Comparison of ENCODE assay signal across 11 cellular contexts in the genomic region with DNA sequence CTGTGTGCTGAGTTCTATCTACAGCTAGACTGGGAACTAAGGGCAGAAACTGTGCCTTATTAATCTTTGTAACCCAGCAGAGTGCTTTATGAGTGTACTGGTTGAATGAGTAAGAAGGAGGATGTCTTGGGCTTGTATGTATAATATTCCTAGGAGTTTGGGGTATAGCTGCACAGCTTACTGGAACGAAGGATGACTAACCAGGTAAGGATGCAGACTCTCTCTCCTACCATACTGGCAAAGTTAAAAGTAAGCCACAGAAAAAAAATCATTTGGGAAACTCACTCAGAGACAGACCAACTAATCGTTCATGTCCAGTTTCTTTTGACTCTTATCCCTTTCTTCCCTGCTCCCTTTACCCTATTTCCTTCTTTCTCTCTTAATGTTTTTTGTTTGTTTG. TPM values are rescaled to one million over a fixed set of nuclear protein-coding genes. Genes with fewer than 3 reads are reported as not detected.
DNase-seq lines count a peak whose midpoint lies in the region; FAIRE-seq and TF ChIP-seq lines count a peak whose summit lies in the region.
"Had no signal": no experiment of that assay in that cellular context is flagged by ENCODE, and none has a peak within 500 bp of the region (broad histone marks: within the 10 kb centered on the region; RNA-seq: fewer than 3 reads in every experiment).

No MANE protein-coding gene starts in this region.

- no peak overlapping the region for H4K5ac ChIP-seq in H9 (ENCODE audit: insufficient read length, low read depth, low read length)

- no peak overlapping the region for H2BK20ac ChIP-seq in H9 (ENCODE audit: low read depth, low read length, poor library complexity, severe bottlenecking)

- no peak overlapping the region for H2BK5ac ChIP-seq in H9 (ENCODE audit: insufficient read length, low read length)

- WGBS in H9 (ENCODE audit: extremely low coverage, insufficient read length, low lambda C conversion rate) = no CpG with 5 or more reads among the region's 2 CpGs

- H3K23me2 ChIP-seq in H9 (ENCODE audit: insufficient read length, low read depth, low read length, poor library complexity, severe bottlenecking) = no peaks in the 10 kb centered on the region

- no peak overlapping the region for H2BK120ac ChIP-seq in H9 (ENCODE audit: low read depth, low read length, poor library complexity, severe bottlenecking)

- H2BK12ac ChIP-seq in H9 (ENCODE audit: insufficient read length, low read depth, low read length) = no peak overlapping the region

- TF ChIP-seq CTCF in AG09309 (IDR thresholded peaks at IDR 0.05; ENCODE audit: control insufficient read depth, insufficient read depth, low read depth, low read length, missing control alignments) (no peak), H9 (conservative IDR thresholded peaks at IDR 0.05) (no peak), keratinocyte (optimal IDR thresholded peaks at IDR 0.05 in 1 of 3, IDR thresholded peaks at IDR 0.05 in 1 of 3, conservative IDR thresholded peaks at IDR 0.05 in 1 of 3; ENCODE audit: extremely low read depth in 1 of 3, insufficient read depth in 2 of 3, low read length in 3 of 3) (no peak), MM.1S (IDR thresholded peaks at IDR 0.05; ENCODE audit: low read length) (no peak)

- peak overlapping the region; percentile 83 for H2AK5ac ChIP-seq in H9 (ENCODE audit: insufficient read length, low read length)

- no peak overlapping the region for H2BK15ac ChIP-seq in H9 (ENCODE audit: low read depth, low read length)

- H4K20me1 ChIP-seq in H9 (ENCODE audit: control insufficient read depth, insufficient read depth, insufficient read length) (no peaks in the 10 kb centered on the region), keratinocyte (ENCODE audit: control insufficient read depth, extremely low read depth, insufficient read depth, low read length) (no peaks in the 10 kb centered on the region), MM.1S (ENCODE audit: insufficient read depth, low read length) (no peaks in the 10 kb centered on the region)

- H3K9ac ChIP-seq in H9 (ENCODE audit: extremely low read depth, insufficient read length, low read length) (no peak overlapping the region), keratinocyte (ENCODE audit: control insufficient read depth, extremely low read depth, insufficient read depth, low read length) (no peak overlapping the region), MM.1S (ENCODE audit: low read length) (no peak overlapping the region)

- dilution Hi-C loops in keratinocyte (cut with MboI; ENCODE audit: extremely low pct_ligation_motif_present, low sequenced_read_pairs) = no loop called here

- H3K79me1 ChIP-seq in H9 (ENCODE audit: insufficient read depth, low read depth, low read length, poor library complexity, severe bottlenecking) = peaks cover 6% of the 10 kb centered on the region

- no peak overlapping the region for H3K14ac ChIP-seq in H9 (ENCODE audit: insufficient read depth, low read length)

- H3K56ac ChIP-seq in H9 (ENCODE audit: insufficient read length, low read depth, low read length) = no peak overlapping the region

- H4K91ac ChIP-seq in H9 (ENCODE audit: insufficient read length, low read depth, low read length) = no peak overlapping the region

- no peaks in the 10 kb centered on the region for H3K27me3 ChIP-seq in H9 (ENCODE audit: insufficient read depth, low read length)
- no peaks in the 10 kb centered on the region for H3K27me3 ChIP-seq in keratinocyte (ENCODE audit: control insufficient read depth, extremely low read depth, insufficient read depth, low read length)
- H3K27me3 ChIP-seq in MM.1S (replicated peaks; ENCODE audit: insufficient read depth, low read length) = no peaks in the 10 kb centered on the region

- H3K18ac ChIP-seq in H9 (ENCODE audit: insufficient read length, low read depth, low read length) = no peak overlapping the region

- H3K79me2 ChIP-seq in H9 (ENCODE audit: insufficient read depth, low read length) = peaks cover 3% of the 10 kb centered on the region; the same call in 1 of the 2 replicates
- H3K79me2 ChIP-seq in keratinocyte (ENCODE audit: control insufficient read depth, insufficient read depth, low read length) = peaks cover 17% of the 10 kb centered on the region
- H3K79me2 ChIP-seq in MM.1S (ENCODE audit: low read length) = peaks cover 23% of the 10 kb centered on the region

- H3K36me3 ChIP-seq in keratinocyte (ENCODE audit: control insufficient read depth in 2 of 2, extremely low read depth in 1 of 2, insufficient read depth in 2 of 2, low read length in 2 of 2) (no peaks in the 10 kb centered on the region), MM.1S (replicated peaks; ENCODE audit: insufficient read depth, low read length) (no peaks in the 10 kb centered on the region)

- H2AFZ ChIP-seq in H9 (ENCODE audit: low read length) (no peak overlapping the region), keratinocyte (ENCODE audit: control insufficient read depth, low read length) (peak overlapping the region; percentile 66), MM.1S (ENCODE audit: low read length) (no peak overlapping the region)

- no peaks in the 10 kb centered on the region for H3K9me3 ChIP-seq in H9 (ENCODE audit: control insufficient read depth, low read depth, low read length)
- H3K9me3 ChIP-seq in keratinocyte (ENCODE audit: control insufficient read depth, low read depth, low read length) = no peaks in the 10 kb centered on the region
- H3K9me3 ChIP-seq in MM.1S (replicated peaks; ENCODE audit: insufficient read depth, low read length) = no peaks in the 10 kb centered on the region

- no peak overlapping the region for H3K23ac ChIP-seq in H9 (ENCODE audit: insufficient read length, low read depth, low read length)

- peak overlapping the region; percentile 84 for H4K8ac ChIP-seq in H9 (replicated peaks; ENCODE audit: insufficient read length, low read depth, low read length)

- H3K4me1 ChIP-seq in H9 (ENCODE audit: insufficient read depth, low read length) (no peaks in the 10 kb centered on the region), keratinocyte (ENCODE audit: control insufficient read depth, extremely low read depth, insufficient read depth, low read length) (peaks cover 16% of the 10 kb centered on the region), MM.1S (ENCODE audit: low read length) (no peaks in the 10 kb centered on the region)

- no peak overlapping the region for H3K4me2 ChIP-seq in H9 (ENCODE audit: insufficient read depth, insufficient read length, low read length)
- peak overlapping the region; percentile 56 for H3K4me2 ChIP-seq in keratinocyte (ENCODE audit: control insufficient read depth, extremely low read depth, insufficient read depth, low read depth, low read length)
- no peak overlapping the region for H3K4me2 ChIP-seq in MM.1S (ENCODE audit: low read depth, low read length)

- no peaks in the 10 kb centered on the region for H3F3A ChIP-seq in MM.1S (ENCODE audit: insufficient read depth, low read length)

- no peaks in the 10 kb centered on the region for H3K27me3 Mint-ChIP-seq in H9 (ENCODE audit: low read depth)

- peak; percentile 48 for DNase-seq in AG09309 (ENCODE audit: low read depth)
- DNase-seq in H9 = no peak
- DNase-seq in amniotic epithelial cell (ENCODE audit: low read depth) = peak; percentile 88
- peak; percentile 53 for DNase-seq in keratinocyte (ENCODE audit: low read depth, low spot score)
- no peak for DNase-seq in NCI-H82 treated with DMSO at 0.1 percent for 48 hours (lab: John Stamatoyannopoulos, UW; ENCODE audit: unreplicated experiment)
- DNase-seq in mesenteric fat pad (ENCODE audit: low spot score) = no peak
- DNase-seq in NCI-H2107 treated with DMSO at 0.1 percent for 48 hours (lab: John Stamatoyannopoulos, UW; ENCODE audit: unreplicated experiment) = no peak
- no peak for DNase-seq in MM.1S
- DNase-seq: DMS53; NCI-H2227 treated with DMSO at 0.1 percent for 48 hours; stimulated activated CD4-positive, alpha-beta T cell treated with anti-CD3 and anti-CD28 coated beads, Interleukin-4, amount 100 ng/mL, for 24 hours had no signal

- H3K27ac ChIP-seq in H9 (ENCODE audit: insufficient read length, low read depth, low read length) (no peak overlapping the region), keratinocyte (ENCODE audit: control insufficient read depth, insufficient read depth, low read length) (peak overlapping the region; percentile 31), MM.1S (ENCODE audit: low read length) (no peak overlapping the region)

- peaks cover 24 to 30% of the 10 kb centered on the region in 2 experiments for H3K4me1 Mint-ChIP-seq in H9

- FAIRE-seq in keratinocyte (lab: Jason Lieb, UNC) = peak; percentile 34

- peaks cover 3 to 5% (median 3%) of the 10 kb centered on the region in 3 experiments; a peak in 3 of 7 replicates for H3K36me3 Mint-ChIP-seq in H9 (ENCODE audit: insufficient read depth in 1 of 3, low read depth in 3 of 3)

- H3K4me3 Mint-ChIP-seq in H9 = peak overlapping the region in 1 of 2 experiments; percentile 22; a peak in 2 of 5 replicates

- no peaks in the 10 kb centered on the region for H3K9me3 Mint-ChIP-seq in H9

- no peak overlapping the region for H3T11ph ChIP-seq in H9 (ENCODE audit: low read length)

- H3K4me3 ChIP-seq in AG09309 (ENCODE audit: control insufficient read depth, low read depth, low read length) (no peak overlapping the region), keratinocyte (ENCODE audit: control insufficient read depth in 2 of 3, extremely low read depth in 1 of 3, insufficient read depth in 2 of 3, low read depth in 1 of 3, low read length in 3 of 3) (no peak overlapping the region), MM.1S (ENCODE audit: low read length) (no peak overlapping the region)

- no peaks in the 10 kb centered on the region for H3K9me2 ChIP-seq in MM.1S (replicated peaks; ENCODE audit: insufficient read depth, low read length)

- H3K27ac Mint-ChIP-seq in H9 = peak overlapping the region; percentile 28 to 44 (median 40); a peak in 1 of 7 replicates

- H3K9me1 ChIP-seq in keratinocyte (ENCODE audit: control insufficient read depth, extremely low read depth, insufficient read depth, low read length) = no peaks in the 10 kb centered on the region

- no peak overlapping the region for H3K4ac ChIP-seq in H9 (ENCODE audit: low read depth, low read length)

RNA-seq across cellular contexts. Expression of a gene that starts 1.4 kb away (rescaled TPM):
- total RNA-seq in H9 (2021) (53.2 and 53.5 TPM in 2 replicates), mesenteric fat pad (21.5 TPM)
- polyA plus RNA-seq in keratinocyte = 7.8 to 19.5 TPM (median 12.8 TPM) in 3 replicates
- polyA plus RNA-seq in keratinocyte (2011; ENCODE audit: low read depth) = 9.3 TPM
- polyA plus RNA-seq in keratinocyte (2011; cell fraction: cytosol; rRNA removed) = 9.5 and 11.4 TPM in 2 replicates
- polyA plus RNA-seq in keratinocyte (2011; cell fraction: nucleus; rRNA removed) = 12.0 and 14.2 TPM in 2 replicates
- 2.0 and 8.6 TPM in 2 replicates for polyA plus RNA-seq in keratinocyte (2012; ENCODE audit: low replicate concordance)
- 20.8 to 42.9 TPM (median 27.2 TPM) in 3 replicates for polyA minus RNA-seq in keratinocyte
- 22.8 TPM for polyA minus RNA-seq in keratinocyte (2011; cell fraction: cytosol; rRNA and poly(A)+ RNA removed)
- 8.2 and 23.0 TPM in 2 replicates for polyA minus RNA-seq in keratinocyte (2011; cell fraction: nucleus; rRNA and poly(A)+ RNA removed)

RNA-seq across cellular contexts. Expression of a gene that starts 24.7 kb away (rescaled TPM):
- total RNA-seq in H9 (2021) (34.1 and 34.6 TPM in 2 replicates), mesenteric fat pad (16.4 TPM)
- polyA plus RNA-seq in keratinocyte = 14.0 to 20.3 TPM (median 14.4 TPM) in 3 replicates
- 84.0 TPM for polyA plus RNA-seq in keratinocyte (2011; ENCODE audit: low read depth)
- 9.7 and 16.1 TPM in 2 replicates for polyA plus RNA-seq in keratinocyte (2011; cell fraction: cytosol; rRNA removed)
- polyA plus RNA-seq in keratinocyte (2011; cell fraction: nucleus; rRNA removed) = 19.3 and 26.5 TPM in 2 replicates
- 13.5 and 20.9 TPM in 2 replicates for polyA plus RNA-seq in keratinocyte (2012; ENCODE audit: low replicate concordance)
- polyA minus RNA-seq in keratinocyte = 2.3 to 20.1 TPM (median 9.9 TPM) in 3 replicates
- polyA minus RNA-seq in keratinocyte (2011; cell fraction: cytosol; rRNA and poly(A)+ RNA removed) = 6.9 TPM
- 11.4 and 23.7 TPM in 2 replicates for polyA minus RNA-seq in keratinocyte (2011; cell fraction: nucleus; rRNA and poly(A)+ RNA removed)

Comparison
In these comparisons a context has a peak if more than half of its experiments do, and no peak if none do; other contexts are left out.
1. DNase-seq: peak in AG09309 (single experiment), amniotic epithelial cell (single experiment) and keratinocyte (single experiment); none in H9 (single experiment), NCI-H82 treated with DMSO at 0.1 percent for 48 hours (single experiment), mesenteric fat pad (single experiment), NCI-H2107 treated with DMSO at 0.1 percent for 48 hours (single experiment) and MM.1S (single experiment).